9 cellular contexts compared by ENCODE assay signal in the genomic region with DNA sequence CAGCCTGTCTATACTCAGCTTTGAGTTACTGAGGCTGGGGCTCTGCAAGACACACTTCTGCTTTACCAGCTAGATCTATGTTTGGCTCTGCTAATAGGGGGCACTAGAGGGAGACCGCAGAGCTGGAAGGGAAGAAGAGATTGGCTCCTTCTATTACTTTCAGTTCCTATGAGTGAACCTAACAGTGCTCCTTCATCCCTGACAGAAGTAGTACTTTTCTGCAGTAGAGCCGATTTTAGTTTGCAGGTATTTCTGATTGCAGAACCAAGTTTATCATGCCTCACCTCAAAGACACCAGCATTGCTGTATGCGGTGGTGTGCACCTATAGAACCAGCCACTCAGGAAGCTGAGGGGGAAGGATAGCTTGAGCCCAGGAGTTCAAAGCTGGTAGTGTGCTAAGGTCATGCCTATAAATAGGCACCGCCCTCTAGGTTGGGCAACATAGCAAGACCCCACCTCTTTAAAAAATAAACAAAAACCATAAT. TPM values are rescaled to one million over a fixed set of nuclear protein-coding genes. Genes with fewer than 3 reads are reported as not detected.
DNase-seq lines count a peak whose midpoint lies in the region; ATAC-seq and TF ChIP-seq lines count a peak whose summit lies in the region.
"Had no signal": no experiment of that assay in that cellular context is flagged by ENCODE, and none has a peak within 500 bp of the region (broad histone marks: within the 10 kb centered on the region; RNA-seq: fewer than 3 reads in every experiment).

No MANE protein-coding gene starts in this region.

- H3K9ac ChIP-seq in IMR-90 (ENCODE audit: low read depth, low read length), result no peak overlapping the region

- H4K5ac ChIP-seq in IMR-90 (ENCODE audit: low read depth, low read length), result no peak overlapping the region

- no peak overlapping the region for H3K23ac ChIP-seq in IMR-90 (ENCODE audit: low read depth, low read length)

- no peak overlapping the region for H2BK15ac ChIP-seq in IMR-90 (ENCODE audit: low read depth, low read length)

- H3K18ac ChIP-seq in IMR-90 (ENCODE audit: low read depth, low read length), result no peak overlapping the region

- no peak overlapping the region for H2BK20ac ChIP-seq in IMR-90 (ENCODE audit: low read depth, low read length)

- H3K9me3 Mint-ChIP-seq in activated naive CD8-positive, alpha-beta T cell treated with anti-CD3 and anti-CD28 coated beads, Interleukin-2, amount 10 ng/mL, durations not matched to agents 7 days and 5 days, result no peaks in the 10 kb centered on the region
- no peaks in the 10 kb centered on the region for H3K9me3 Mint-ChIP-seq in stimulated activated naive CD8-positive, alpha-beta T cell treated with anti-CD3 and anti-CD28 coated beads, Interleukin-15, amount 100 ng/mL, for 72 hours

- H3K27me3 ChIP-seq in IMR-90 (ENCODE audit: control insufficient read depth, insufficient read depth, low read length) (no peaks in the 10 kb centered on the region), esophagus squamous epithelium (no peaks in the 10 kb centered on the region)

- intact Hi-C loops in IMR-90 (cut with micrococcal nuclease) (no loop called here), esophagus squamous epithelium (cut with DNase I) (no loop called here)

- H3K56ac ChIP-seq in IMR-90 (ENCODE audit: extremely low read depth, insufficient read depth, low read length), result no peak overlapping the region

- H3K36me3 Mint-ChIP-seq in activated naive CD8-positive, alpha-beta T cell treated with anti-CD3 and anti-CD28 coated beads, Interleukin-2, amount 10 ng/mL, durations not matched to agents 7 days and 5 days, result no peaks in the 10 kb centered on the region

- peaks cover 3% of the 10 kb centered on the region; the same call in 1 of the 2 replicates for H3K9me1 ChIP-seq in IMR-90 (ENCODE audit: insufficient read depth, low read length)

- in situ Hi-C loops in IMR-90 (cut with MboI; ENCODE audit: low sequenced_read_pairs), result no loop called here

- peak overlapping the region; percentile 72 for H3K27ac Mint-ChIP-seq in activated naive CD8-positive, alpha-beta T cell treated with anti-CD3 and anti-CD28 coated beads, Interleukin-2, amount 10 ng/mL, durations not matched to agents 7 days and 5 days
- no peak overlapping the region for H3K27ac Mint-ChIP-seq in stimulated activated naive CD8-positive, alpha-beta T cell treated with anti-CD3 and anti-CD28 coated beads, Interleukin-15, amount 100 ng/mL, for 72 hours

- BruUV-seq in IMR-90 (replicated peaks; lab: Mats Ljungman, UMichigan), result no TSS peak

- H3K36me3 ChIP-seq in IMR-90 (ENCODE audit: control insufficient read depth, insufficient read depth, low read length), result no peaks in the 10 kb centered on the region
- H3K36me3 ChIP-seq in esophagus squamous epithelium, result no peaks in the 10 kb centered on the region

- no peak overlapping the region for H4K91ac ChIP-seq in IMR-90 (ENCODE audit: insufficient read depth, low read depth, low read length)

- H3K27ac ChIP-seq in IMR-90 (ENCODE audit: insufficient read depth, low read length), result no peak overlapping the region
- peak overlapping the region in 1 of 4 donors; percentile 25 for H3K27ac ChIP-seq in esophagus squamous epithelium

- no peaks in the 10 kb centered on the region for H3K79me1 ChIP-seq in IMR-90 (ENCODE audit: low read depth in 1 of 2, low read length in 2 of 2)

- H4K20me1 ChIP-seq in IMR-90 (ENCODE audit: insufficient read depth, low read length), result no peaks in the 10 kb centered on the region

- no peaks in the 10 kb centered on the region for H3K27me3 Mint-ChIP-seq in activated naive CD8-positive, alpha-beta T cell treated with anti-CD3 and anti-CD28 coated beads, Interleukin-2, amount 10 ng/mL, durations not matched to agents 7 days and 5 days
- no peaks in the 10 kb centered on the region for H3K27me3 Mint-ChIP-seq in stimulated activated naive CD8-positive, alpha-beta T cell treated with anti-CD3 and anti-CD28 coated beads, Interleukin-15, amount 100 ng/mL, for 72 hours

- dilution Hi-C loops in IMR-90 (cut with HindIII; ENCODE audit: low sequenced_read_pairs, unreplicated experiment), result no loop called here

- H3K4me3 Mint-ChIP-seq in activated naive CD8-positive, alpha-beta T cell treated with anti-CD3 and anti-CD28 coated beads, Interleukin-2, amount 10 ng/mL, durations not matched to agents 7 days and 5 days, result peak overlapping the region; percentile 79
- peak overlapping the region; percentile 43 to 44 for H3K4me3 Mint-ChIP-seq in stimulated activated naive CD8-positive, alpha-beta T cell treated with anti-CD3 and anti-CD28 coated beads, Interleukin-15, amount 100 ng/mL, for 72 hours

- H3K4me3 ChIP-seq in GM12865 (ENCODE audit: low read depth, low read length) (no peak overlapping the region), IMR-90 (ENCODE audit: insufficient read depth, low read depth, low read length) (no peak overlapping the region), esophagus squamous epithelium (no peak overlapping the region)

- no peak overlapping the region for H3K14ac ChIP-seq in IMR-90 (replicated peaks; ENCODE audit: low read depth, low read length)

- peaks cover 19% of the 10 kb centered on the region for H3K4me1 Mint-ChIP-seq in activated naive CD8-positive, alpha-beta T cell treated with anti-CD3 and anti-CD28 coated beads, Interleukin-2, amount 10 ng/mL, durations not matched to agents 7 days and 5 days
- H3K4me1 Mint-ChIP-seq in stimulated activated naive CD8-positive, alpha-beta T cell treated with anti-CD3 and anti-CD28 coated beads, Interleukin-15, amount 100 ng/mL, for 72 hours, result peaks cover 28% of the 10 kb centered on the region

- no peak overlapping the region for H2AFZ ChIP-seq in IMR-90 (replicated peaks; ENCODE audit: low read length, poor library complexity)

- TF ChIP-seq RAD21 in IMR-90 (IDR thresholded peaks at IDR 0.05; ENCODE audit: low read length), result no peak

- POLR2A ChIA-PET in IMR-90 (lab: Charles Lee; ENCODE audit: unreplicated experiment), result no interaction called here
- POLR2A ChIA-PET in activated naive CD8-positive, alpha-beta T cell treated with anti-CD3 and anti-CD28 coated beads, Interleukin-2, amount 10 ng/mL, durations not matched to agents 7 days and 5 days (lab: Charles Lee), result interaction anchor here (0.7 to 3.8 kb wide), 9 partner anchors 9 to 129 kb away, joined by 3 to 28 read pairs (median 5); a partner anchor contains a TSS

- H3K4ac ChIP-seq in IMR-90 (ENCODE audit: low read depth, low read length), result no peak overlapping the region

- CTCF ChIA-PET in IMR-90 (lab: Yijun Ruan, JAX), result interaction anchor here (1.0 to 1.4 kb wide), 2 partner anchors 11 to 321 kb away, joined by 3 to 4 read pairs; no protein-coding TSS in a partner anchor

- H2BK5ac ChIP-seq in IMR-90 (ENCODE audit: low read depth, low read length, poor library complexity, severe bottlenecking), result no peak overlapping the region

- ATAC-seq in GM21390 (IDR thresholded peaks at IDR 0.05; ENCODE audit: unreplicated experiment), result peak; percentile 82
- ATAC-seq in IMR-90 (ENCODE audit: low read depth), result no peak
- ATAC-seq in activated naive CD8-positive, alpha-beta T cell treated with anti-CD3 and anti-CD28 coated beads, Interleukin-2, amount 10 ng/mL, durations not matched to agents 7 days and 5 days (ENCODE audit: low read depth), result peak; percentile 97
- peak; percentile 84 for ATAC-seq in stimulated activated naive CD8-positive, alpha-beta T cell treated with anti-CD3 and anti-CD28 coated beads, Interleukin-15, amount 100 ng/mL, for 72 hours

- no peak overlapping the region for H2AK9ac ChIP-seq in IMR-90 (replicated peaks; ENCODE audit: low read depth, low read length, poor library complexity)

- peaks cover 2% of the 10 kb centered on the region; the same call in 1 of the 2 replicates for H3K4me1 ChIP-seq in IMR-90 (ENCODE audit: control insufficient read depth, insufficient read depth, low read length)
- H3K4me1 ChIP-seq in esophagus squamous epithelium, result peaks cover 8 to 32% (median 11%) of the 10 kb centered on the region in 3 donors

- H3K9me3 ChIP-seq in IMR-90 (ENCODE audit: control insufficient read depth, insufficient read depth, low read length) (no peaks in the 10 kb centered on the region), esophagus squamous epithelium (no peaks in the 10 kb centered on the region)

- no peak overlapping the region for H4K8ac ChIP-seq in IMR-90 (ENCODE audit: low read depth in 2 of 2, low read length in 2 of 2)

- H2BK120ac ChIP-seq in IMR-90 (ENCODE audit: low read depth, low read length), result no peak overlapping the region

- WGBS in IMR-90 (ENCODE audit: extremely low coverage in 2 of 2, insufficient read length in 1 of 2), 2 experiments, result no CpG with 5 or more reads among the region's 4 CpGs
- 46 to 55% methylated on average over 4 of the region's 4 CpGs for WGBS in esophagus squamous epithelium, 2 donors

- H3K4me2 ChIP-seq in IMR-90 (ENCODE audit: low read depth, low read length), result 0 out of 2 replicates have a peak overlapping the region, but pooled peaks have one; percentile 13

- no peak overlapping the region for H2AK5ac ChIP-seq in IMR-90 (ENCODE audit: low read depth, low read length)

- no peak for TF ChIP-seq POLR2A in IMR-90 (IDR thresholded peaks at IDR 0.05; ENCODE audit: low read depth, low read length)
- no peak for TF ChIP-seq POLR2A in esophagus squamous epithelium (IDR thresholded peaks at IDR 0.05)

- peak; percentile 48 for TF ChIP-seq CTCF in GM12865 (IDR thresholded peaks at IDR 0.05; ENCODE audit: insufficient read depth, low read depth, low read length, missing control alignments)
- TF ChIP-seq CTCF in IMR-90 (conservative IDR thresholded peaks at IDR 0.05; ENCODE audit: low read depth, low read length), result no peak
- no peak for TF ChIP-seq CTCF in esophagus squamous epithelium (IDR thresholded peaks at IDR 0.05)

- DNase-seq in GM12865 (ENCODE audit: low read depth), result peak; percentile 84
- DNase-seq in IMR-90, result no peak
- DNase-seq in activated naive CD8-positive, alpha-beta T cell treated with anti-CD3 and anti-CD28 coated beads, Interleukin-2, amount 10 ng/mL, durations not matched to agents 7 days and 5 days, result no peak
- DNase-seq in stimulated activated naive CD8-positive, alpha-beta T cell treated with anti-CD3 and anti-CD28 coated beads, Interleukin-15, amount 100 ng/mL, for 72 hours, result no peak
- DNase-seq in esophagus squamous epithelium (lab: John Stamatoyannopoulos, UW), result no peak
- DNase-seq in kidney tubule cell (ENCODE audit: low spot score), result no peak
- DNase-seq in SK-N-DZ (ENCODE audit: low spot score), result no peak

RNA-seq across cellular contexts. Expression of a gene that starts 5.7 kb away (rescaled TPM):
- total RNA-seq in IMR-90 (2012; rRNA removed) (9.4 and 12.5 TPM in 2 replicates), esophagus squamous epithelium (10 to 100 TPM; 24.5 to 34.4 (median 29.4) TPM)
- polyA plus RNA-seq in IMR-90 (2012; rRNA removed), result 37.0 and 38.4 TPM in 2 replicates
- polyA plus RNA-seq in IMR-90 (2012; cell fraction: cytosol; rRNA removed), result 16.2 and 37.8 TPM in 2 replicates
- 40.6 and 50.7 TPM in 2 replicates for polyA plus RNA-seq in IMR-90 (2012; cell fraction: nucleus; rRNA removed; ENCODE audit: low replicate concordance)
- 10 to 100 TPM; 52.9 TPM for total RNA-seq in activated naive CD8-positive, alpha-beta T cell treated with anti-CD3 and anti-CD28 coated beads, Interleukin-2, amount 10 ng/mL, durations not matched to agents 7 days and 5 days
- polyA plus RNA-seq in SK-N-DZ (2014; cell fraction: cytosol; rRNA removed), result 22.8 and 25.8 TPM in 2 replicates
- 18.4 and 19.8 TPM in 2 replicates for polyA plus RNA-seq in SK-N-DZ (2014; cell fraction: nucleus; rRNA removed)

RNA-seq across cellular contexts. Expression of a gene that starts 33.1 kb away (rescaled TPM):
- total RNA-seq in IMR-90 (2012; rRNA removed) (8.6 and 10.6 TPM in 2 replicates), esophagus squamous epithelium (10 to 100 TPM in 3 of 4 donors, 1 to 10 TPM in 1; 9.9 to 20.9 (median 13.1) TPM)
- polyA plus RNA-seq in IMR-90 (2012; rRNA removed), result 6.9 and 7.2 TPM in 2 replicates
- polyA plus RNA-seq in IMR-90 (2012; cell fraction: cytosol; rRNA removed), result 7.4 and 11.3 TPM in 2 replicates
- polyA plus RNA-seq in IMR-90 (2012; cell fraction: nucleus; rRNA removed; ENCODE audit: low replicate concordance), result 10.5 and 15.8 TPM in 2 replicates
- 10 to 100 TPM; 21.5 TPM for total RNA-seq in activated naive CD8-positive, alpha-beta T cell treated with anti-CD3 and anti-CD28 coated beads, Interleukin-2, amount 10 ng/mL, durations not matched to agents 7 days and 5 days
- polyA plus RNA-seq in SK-N-DZ (2014; cell fraction: cytosol; rRNA removed), result 10.4 and 13.6 TPM in 2 replicates
- polyA plus RNA-seq in SK-N-DZ (2014; cell fraction: nucleus; rRNA removed), result 5.5 and 6.5 TPM in 2 replicates

RNA-seq across cellular contexts. Expression of a gene that starts 42.1 kb away (rescaled TPM):
- total RNA-seq in IMR-90 (2012; rRNA removed) (0.18 TPM in 1 of 2 replicates, not detected in the other), esophagus squamous epithelium (1,000 to 10,000 TPM; 1,060 to 2,609 (median 1,818) TPM)
- 0.17 and 0.34 TPM in 2 replicates for polyA plus RNA-seq in IMR-90 (2012; rRNA removed)
- polyA plus RNA-seq in IMR-90 (2012; cell fraction: cytosol; rRNA removed), result 0.13 TPM in 1 of 2 replicates, not detected in the other
- polyA plus RNA-seq in IMR-90 (2012; cell fraction: nucleus; rRNA removed; ENCODE audit: low replicate concordance), result 0.58 and 0.98 TPM in 2 replicates
- total RNA-seq in activated naive CD8-positive, alpha-beta T cell treated with anti-CD3 and anti-CD28 coated beads, Interleukin-2, amount 10 ng/mL, durations not matched to agents 7 days and 5 days, result 1 to 10 TPM; 1.4 to 1.8 TPM
- polyA plus RNA-seq in SK-N-DZ (2014; cell fraction: cytosol; rRNA removed), result 0.81 TPM in 1 of 2 replicates, not detected in the other
- polyA plus RNA-seq in SK-N-DZ (2014; cell fraction: nucleus; rRNA removed), result 0.12 TPM in 1 of 2 replicates, not detected in the other
- total RNA-seq: LHCN-M2 had no signal

Comparison
In these comparisons a context has a peak if more than half of its experiments do, and no peak if none do; other contexts are left out.
1. RNA of a gene that starts 42.1 kb away (total RNA-seq): 1,060 to 2,609 TPM in esophagus squamous epithelium; 1.4 to 1.8 TPM in activated naive CD8-positive, alpha-beta T cell treated with anti-CD3 and anti-CD28 coated beads, Interleukin-2, amount 10 ng/mL, durations not matched to agents 7 days and 5 days and 0.18 TPM in IMR-90; every median in the first group is over 100 times any median in the second.